ENCODE assay signal across 25 cellular contexts in the genomic region with DNA sequence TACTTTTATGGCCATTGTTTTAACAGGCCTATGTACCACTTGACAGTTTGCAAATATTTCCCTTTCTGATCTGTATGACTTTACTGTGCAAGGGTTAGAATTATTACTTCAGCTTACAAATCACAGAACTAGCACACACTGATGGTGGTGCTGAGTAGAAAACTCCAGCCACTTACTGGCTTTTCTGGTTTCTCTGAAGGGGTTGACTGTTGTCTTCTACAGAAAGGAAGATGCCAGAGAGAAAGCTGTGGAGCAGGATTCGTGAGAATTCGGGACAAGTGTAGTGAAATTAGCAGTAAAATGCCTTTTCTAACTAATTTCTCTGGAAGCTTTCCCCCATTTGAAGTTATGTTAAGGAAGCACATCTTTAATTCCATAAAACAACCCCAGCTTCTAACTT. TPM values are rescaled to one million over a fixed set of nuclear protein-coding genes. Genes with fewer than 3 reads are reported as not detected.
DNase-seq lines count a peak whose midpoint lies in the region; ATAC-seq lines count a peak whose summit lies in the region.
"Had no signal": no experiment of that assay in that cellular context is flagged by ENCODE, and none has a peak within 500 bp of the region (broad histone marks: within the 10 kb centered on the region; RNA-seq: fewer than 3 reads in every experiment).

No MANE protein-coding gene starts in this region.

- no peak overlapping the region for H3K4me3 ChIP-seq in neuronal stem cell (ENCODE audit: low read length in 2 of 2)
- no peak overlapping the region for H3K4me3 ChIP-seq in CD8-positive, alpha-beta memory T cell (ENCODE audit: low read length)
- H3K4me3 ChIP-seq: BLaER1 had no signal

- no peak overlapping the region for H3K18ac ChIP-seq in neuronal stem cell (ENCODE audit: low read length)

- H2BK12ac ChIP-seq in neuronal stem cell (ENCODE audit: low read length) = peak overlapping the region; percentile 22

- no peak overlapping the region for H4K8ac ChIP-seq in neuronal stem cell (ENCODE audit: low read depth, low read length)

- DNase-seq in NCI-H69 (lab: John Stamatoyannopoulos, UW) = peak; percentile 14
- DNase-seq in islet precursor cell = peak; percentile 51
- DNase-seq in neuronal stem cell (ENCODE audit: low spot score) = no peak
- DNase-seq in DMS153 (lab: John Stamatoyannopoulos, UW) = no peak
- no peak for DNase-seq in CD8-positive, alpha-beta memory T cell
- DNase-seq in activated naive CD8-positive, alpha-beta T cell treated with anti-CD3 and anti-CD28 coated beads, Interleukin-2, amount 50 U/mL, for 24 hours = no peak
- DNase-seq: 8988T; ACHN; BE2C; C1 segment of cervical spinal cord; Caco-2; Calu3; CD4-positive, alpha-beta memory T cell; CD4-positive, CD25-positive, alpha-beta regulatory T cell; DMS53; DMS79; DND-41; EL; GF-D8 had no signal

- ATAC-seq in HG03159 (IDR thresholded peaks at IDR 0.05; ENCODE audit: unreplicated experiment) = no peak
- ATAC-seq in activated naive CD8-positive, alpha-beta T cell treated with anti-CD3 and anti-CD28 coated beads, Interleukin-2, amount 50 U/mL, for 24 hours = no peak

- no CpG with 5 or more reads among the region's 2 CpGs for WGBS in neuronal stem cell (ENCODE audit: extremely low coverage in 2 of 2, insufficient read length in 2 of 2, insufficient replicate concordance in 1 of 2), 2 donors

- no peak overlapping the region for H2BK120ac ChIP-seq in neuronal stem cell (ENCODE audit: low read depth, low read length)

- H3K27ac ChIP-seq in neuronal stem cell (replicated peaks; ENCODE audit: low read length) = no peak overlapping the region
- H3K27ac ChIP-seq in CD8-positive, alpha-beta memory T cell (ENCODE audit: low read depth, low read length) = no peak overlapping the region
- H3K27ac ChIP-seq: BLaER1 had no signal

- H3K4me2 ChIP-seq in neuronal stem cell (ENCODE audit: insufficient read depth, low read length, poor library complexity, severe bottlenecking) = no peak overlapping the region
- H3K4me2 ChIP-seq: BLaER1 had no signal

- no peak overlapping the region for H3K23ac ChIP-seq in neuronal stem cell (ENCODE audit: low read depth, low read length, poor library complexity)

- no peaks in the 10 kb centered on the region for H3K79me1 ChIP-seq in neuronal stem cell (ENCODE audit: low read depth, low read length)

- CTCF ChIA-PET in CD8-positive, alpha-beta memory T cell (lab: Charles Lee) = no interaction called here

- no peak overlapping the region for H3K4ac ChIP-seq in neuronal stem cell (ENCODE audit: low read length)

- peak overlapping the region; percentile 47 for H2AFZ ChIP-seq in neuronal stem cell (ENCODE audit: low read length)

- POLR2A ChIA-PET in CD8-positive, alpha-beta memory T cell (lab: Charles Lee) = no interaction called here

- no peak overlapping the region for H3K9ac ChIP-seq in neuronal stem cell (ENCODE audit: low read depth, low read length, poor library complexity)
- H3K9ac ChIP-seq: BLaER1 had no signal

- no peaks in the 10 kb centered on the region for H3K36me3 ChIP-seq in neuronal stem cell (replicated peaks in 1 of 2; ENCODE audit: control insufficient read depth in 2 of 2, insufficient read depth in 2 of 2, low read length in 2 of 2)
- H3K36me3 ChIP-seq in CD8-positive, alpha-beta memory T cell (ENCODE audit: insufficient read depth, low read length) = no peaks in the 10 kb centered on the region
- H3K36me3 ChIP-seq: BE2C, BLaER1 had no signal

- no peak overlapping the region for H4K91ac ChIP-seq in neuronal stem cell (ENCODE audit: low read depth, low read length, poor library complexity)

- H3K14ac ChIP-seq in neuronal stem cell (ENCODE audit: low read length) = no peak overlapping the region

- H3K27me3 ChIP-seq in neuronal stem cell (ENCODE audit: control insufficient read depth in 3 of 3, insufficient read depth in 3 of 3, low read depth in 1 of 3, low read length in 3 of 3) = no peaks in the 10 kb centered on the region
- H3K27me3 ChIP-seq in CD8-positive, alpha-beta memory T cell (ENCODE audit: insufficient read depth, low read length, poor library complexity, severe bottlenecking) = no peaks in the 10 kb centered on the region
- H3K27me3 ChIP-seq: BE2C, BLaER1 had no signal

- no peak overlapping the region for H2AK5ac ChIP-seq in neuronal stem cell (ENCODE audit: low read depth, low read length)

- H3K4me1 Mint-ChIP-seq in CD8-positive, alpha-beta memory T cell = no peaks in the 10 kb centered on the region
- no peaks in the 10 kb centered on the region for H3K4me1 Mint-ChIP-seq in activated naive CD8-positive, alpha-beta T cell treated with anti-CD3 and anti-CD28 coated beads, Interleukin-2, amount 50 U/mL, for 24 hours
- H3K4me1 Mint-ChIP-seq: CD14-positive monocyte; CD4-positive, alpha-beta memory T cell; CD4-positive, CD25-positive, alpha-beta regulatory T cell had no signal

- no peaks in the 10 kb centered on the region for H3K9me3 ChIP-seq in neuronal stem cell (replicated peaks in 1 of 2; ENCODE audit: control insufficient read depth in 2 of 2, insufficient read depth in 1 of 2, low read depth in 1 of 2, low read length in 2 of 2)
- H3K9me3 ChIP-seq in CD8-positive, alpha-beta memory T cell (ENCODE audit: low read length) = no peaks in the 10 kb centered on the region
- H3K9me3 ChIP-seq: BE2C, BLaER1, Caco-2 had no signal

- H3K27ac Mint-ChIP-seq in CD8-positive, alpha-beta memory T cell = no peak overlapping the region
- no peak overlapping the region for H3K27ac Mint-ChIP-seq in activated naive CD8-positive, alpha-beta T cell treated with anti-CD3 and anti-CD28 coated beads, Interleukin-2, amount 50 U/mL, for 24 hours
- H3K27ac Mint-ChIP-seq: CD14-positive monocyte; CD4-positive, alpha-beta memory T cell; CD4-positive, CD25-positive, alpha-beta regulatory T cell had no signal

- peaks cover 0 to 3% of the 10 kb centered on the region in 2 donors for H3K4me1 ChIP-seq in neuronal stem cell (ENCODE audit: control insufficient read depth in 2 of 2, insufficient read depth in 1 of 2, low read depth in 1 of 2, low read length in 2 of 2)
- no peaks in the 10 kb centered on the region for H3K4me1 ChIP-seq in CD8-positive, alpha-beta memory T cell (ENCODE audit: insufficient read depth, low read length)
- H3K4me1 ChIP-seq: BE2C, BLaER1, Caco-2 had no signal

- H3K4me3 Mint-ChIP-seq in CD8-positive, alpha-beta memory T cell = no peak overlapping the region
- H3K4me3 Mint-ChIP-seq in activated naive CD8-positive, alpha-beta T cell treated with anti-CD3 and anti-CD28 coated beads, Interleukin-2, amount 50 U/mL, for 24 hours = no peak overlapping the region
- H3K4me3 Mint-ChIP-seq: CD14-positive monocyte; CD4-positive, alpha-beta memory T cell; CD4-positive, CD25-positive, alpha-beta regulatory T cell had no signal

- no peak overlapping the region for H2BK15ac ChIP-seq in neuronal stem cell (ENCODE audit: low read length)

- H3K27me3 Mint-ChIP-seq in CD8-positive, alpha-beta memory T cell = peaks cover 0 to 2% of the 10 kb centered on the region in 2 donors
- H3K27me3 Mint-ChIP-seq in activated naive CD8-positive, alpha-beta T cell treated with anti-CD3 and anti-CD28 coated beads, Interleukin-2, amount 50 U/mL, for 24 hours = no peaks in the 10 kb centered on the region

- peaks cover 0 to 14% (median 0%) of the 10 kb centered on the region in 5 donors for H3K9me3 Mint-ChIP-seq in CD8-positive, alpha-beta memory T cell
- H3K9me3 Mint-ChIP-seq in activated naive CD8-positive, alpha-beta T cell treated with anti-CD3 and anti-CD28 coated beads, Interleukin-2, amount 50 U/mL, for 24 hours = no peaks in the 10 kb centered on the region
- H3K9me3 Mint-ChIP-seq: CD14-positive monocyte; CD4-positive, alpha-beta memory T cell had no signal

- H3K36me3 Mint-ChIP-seq in CD8-positive, alpha-beta memory T cell = no peaks in the 10 kb centered on the region
- no peaks in the 10 kb centered on the region for H3K36me3 Mint-ChIP-seq in activated naive CD8-positive, alpha-beta T cell treated with anti-CD3 and anti-CD28 coated beads, Interleukin-2, amount 50 U/mL, for 24 hours (ENCODE audit: low read depth)
- H3K36me3 Mint-ChIP-seq: CD14-positive monocyte; CD4-positive, alpha-beta memory T cell; CD4-positive, CD25-positive, alpha-beta regulatory T cell had no signal

- H2BK5ac ChIP-seq in neuronal stem cell (ENCODE audit: low read length) = no peak overlapping the region

RNA-seq across cellular contexts. Expression of a gene that starts 46.6 kb away (rescaled TPM):
- polyA plus RNA-seq in neuronal stem cell (2013, experiment 1 of 2) = not detected
- polyA plus RNA-seq in neuronal stem cell (2013, experiment 2 of 2) = not detected
- total RNA-seq in CD8-positive, alpha-beta memory T cell = not detected
- polyA plus RNA-seq in CD8-positive, alpha-beta memory T cell = not detected
- total RNA-seq: A673; Caco-2; Calu3; CD4-positive, alpha-beta memory T cell; CD4-positive, CD25-positive, alpha-beta regulatory T cell; Daoy had no signal
- polyA plus RNA-seq: AG04450; CD14-positive monocyte; CD4-positive, alpha-beta memory T cell; CD4-positive, CD25-positive, alpha-beta regulatory T cell had no signal

Comparison
In these comparisons a context has a peak if more than half of its experiments do, and no peak if none do; other contexts are left out.
1. DNase-seq: peak in NCI-H69 (single experiment) and islet precursor cell (single experiment); none in neuronal stem cell (single experiment), DMS153 (single experiment), CD8-positive, alpha-beta memory T cell (0 of 5) and activated naive CD8-positive, alpha-beta T cell treated with anti-CD3 and anti-CD28 coated beads, Interleukin-2, amount 50 U/mL, for 24 hours (single experiment).